ENCODE assay signal across 10 cellular contexts in genomic region chr2:227030789-227031188, GRCh38.
"Had no signal": no experiment of that assay in that cellular context is flagged by ENCODE, and none has a peak within 500 bp of the region (broad histone marks: within the 10 kb centered on the region; RNA-seq: fewer than 3 reads in every experiment).

No MANE protein-coding gene starts in this region.

- DNase-seq: GM23248, GOT3, H9, HCEC 1CT, HFFc6, KG1 had no signal

- FAIRE-seq: H54, HepG2, K562 had no signal

- H2AFZ ChIP-seq: GM23248 had no signal

- H3K27ac ChIP-seq: GM23248, HL-60 had no signal

- H3K9ac ChIP-seq: GM23248 had no signal

- ATAC-seq: HepG2, K562 had no signal

- H3K4me3 ChIP-seq: GM23248, K562 had no signal
